In the genomic region with DNA sequence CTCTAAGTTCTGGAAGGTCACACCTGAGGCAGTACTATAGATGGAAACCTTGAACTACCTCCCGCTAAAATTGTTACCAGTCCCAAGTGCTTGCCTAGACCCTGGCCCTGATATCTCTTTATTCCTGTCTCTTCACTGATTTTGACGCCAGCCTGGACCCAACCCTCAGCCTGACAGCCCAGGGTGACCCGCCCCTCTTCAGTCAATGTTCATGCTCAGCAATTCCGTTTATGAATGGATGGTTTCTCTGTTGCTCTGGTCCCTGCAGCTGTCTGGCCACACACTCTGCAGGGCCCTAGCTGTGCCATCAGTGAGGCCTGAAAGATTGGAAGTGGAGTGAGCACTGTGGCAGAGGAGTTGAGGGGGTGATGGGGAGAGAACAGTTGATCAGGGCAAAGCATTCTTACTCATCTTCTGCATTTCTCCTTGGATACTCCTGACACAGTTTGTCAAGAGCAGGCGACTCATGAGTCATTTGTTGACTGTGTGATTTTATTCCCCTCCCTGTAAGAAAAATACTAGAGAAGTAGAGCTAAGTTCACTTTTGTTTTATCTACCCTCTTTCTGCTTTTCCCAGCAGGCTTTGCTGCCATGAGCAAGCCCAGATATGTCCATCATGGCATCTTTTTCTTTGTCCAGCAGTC, we compare ENCODE assay signal across 12 cellular contexts. TPM values are rescaled to one million over a fixed set of nuclear protein-coding genes. Genes with fewer than 3 reads are reported as not detected.
DNase-seq lines count a peak whose midpoint lies in the region; ATAC-seq, FAIRE-seq and TF ChIP-seq lines count a peak whose summit lies in the region.
"Had no signal": no experiment of that assay in that cellular context is flagged by ENCODE, and none has a peak within 500 bp of the region (broad histone marks: within the 10 kb centered on the region; RNA-seq: fewer than 3 reads in every experiment).

No MANE protein-coding gene starts in this region.

- peaks cover 84% of the 10 kb centered on the region for H3K79me2 ChIP-seq in HepG2 (ENCODE audit: insufficient read depth, low read length)

- TF ChIP-seq POLR2A in A549 (IDR thresholded peaks at IDR 0.05; ENCODE audit: low read length) = no peak
- TF ChIP-seq POLR2A in HepG2 (IDR thresholded peaks at IDR 0.05; ENCODE audit: insufficient read depth in 1 of 2, low read depth in 2 of 2, low read length in 2 of 2) = no peak

- POLR2A ChIA-PET in A549 (lab: Yijun Ruan, JAX) (interaction anchor here (1.2 kb wide), 1 partner anchor 13 kb away, joined by 3 read pairs; no protein-coding TSS in a partner anchor), HepG2 (lab: Yijun Ruan, JAX) (interaction anchor here (0.9 to 2.2 kb wide), 3 partner anchors 10 to 47 kb away, joined by 3 to 10 read pairs (median 3); no protein-coding TSS in a partner anchor)

- ATAC-seq in A549 (peak; percentile 86 to 87), HepG2 (peak; percentile 45), GM21360 (IDR thresholded peaks at IDR 0.05; ENCODE audit: unreplicated experiment) (no peak), GM19328 (IDR thresholded peaks at IDR 0.05; ENCODE audit: unreplicated experiment) (no peak)

- H3K4me1 ChIP-seq in A549 = peaks cover 50% of the 10 kb centered on the region
- peaks cover 62% of the 10 kb centered on the region for H3K4me1 ChIP-seq in HepG2 (ENCODE audit: insufficient read depth, low read length)
- H3K4me1 ChIP-seq: HAP-1 had no signal

- H3K4me3 ChIP-seq in A549 = no peak overlapping the region
- H3K4me3 ChIP-seq in HepG2 (replicated peaks in 1 of 3; ENCODE audit: insufficient read depth in 1 of 3, low read depth in 2 of 3, low read length in 3 of 3) = no peak overlapping the region
- H3K4me3 ChIP-seq: HAP-1 had no signal

- TF ChIP-seq RAD21 in A549 (conservative IDR thresholded peaks at IDR 0.05 in 1 of 2, IDR thresholded peaks at IDR 0.05 in 1 of 2) (no peak), HepG2 (CRISPR knock-in tag; IDR thresholded peaks at IDR 0.05) (no peak)

- no TSS peak for BruUV-seq in HepG2 (replicated peaks; lab: Mats Ljungman, UMichigan)

- 41% methylated on average over 5 of the region's 5 CpGs for WGBS in A549 (ENCODE audit: missing lambda C conversion rate)
- 79% methylated on average over 5 of the region's 5 CpGs for WGBS in HepG2 (ENCODE audit: low lambda C conversion rate)

- CTCF ChIA-PET in A549 (lab: Yijun Ruan, JAX) = interaction anchor here (0.9 to 2.0 kb wide), 5 partner anchors 9 to 259 kb away, joined by 3 to 6 read pairs (median 4); no protein-coding TSS in a partner anchor
- CTCF ChIA-PET in HepG2 (lab: Yijun Ruan, JAX; ENCODE audit: low intra/inter-chr PET ratio, low total read pairs) = no interaction called here

- H3K4me2 ChIP-seq in A549 (peak overlapping the region; percentile 55), HepG2 (ENCODE audit: low read depth, low read length) (no peak overlapping the region; the same call in 1 of the 2 replicates)

- TF ChIP-seq EP300 in A549 (IDR thresholded peaks at IDR 0.05) (no peak), HepG2 (IDR thresholded peaks at IDR 0.05; ENCODE audit: low read depth in 2 of 2, low read length in 2 of 2) (peak in 1 of 2 experiments; percentile 27; a peak in 1 of 4 replicates), HepG2 (CRISPR knock-in tag; IDR thresholded peaks at IDR 0.05; ENCODE audit: borderline replicate concordance) (no peak)

- DNase-seq in A549 (ENCODE audit: low read depth in 1 of 2, low spot score in 1 of 2) (peak; percentile 35 to 70), HT-29 (ENCODE audit: low spot score) (peak; percentile 74), caudate nucleus (lab: John Stamatoyannopoulos, UW) (peak in 1 of 61 donors; percentile 21), HepG2 (ENCODE audit: low spot score) (peak; percentile 71), KG1 (lab: John Stamatoyannopoulos, UW) (no peak), pons (ENCODE audit: low spot score) (no peak)
- DNase-seq: activated CD4-positive, alpha-beta memory T cell treated with anti-CD3 and anti-CD28 coated beads for 36 hours; MM.1S had no signal

- in situ Hi-C loops in HepG2 (cut with HindIII; ENCODE audit: extremely low pct_ligation_motif_present, low pct_unique_long_range_greater_than_20kb) = no loop called here

- H3K27me3 ChIP-seq in HepG2 (ENCODE audit: control insufficient read depth in 1 of 2, insufficient read depth in 2 of 2, low read length in 2 of 2) = no peaks in the 10 kb centered on the region

- H3K9ac ChIP-seq in HepG2 (ENCODE audit: insufficient read depth, low read depth, low read length) = no peak overlapping the region

- H3K9me3 ChIP-seq in A549 = peaks cover 17% of the 10 kb centered on the region; the same call in 2 of the 3 replicates
- H3K9me3 ChIP-seq in HepG2 (ENCODE audit: low read length) = peaks cover 7% of the 10 kb centered on the region

- no peak for TF ChIP-seq CTCF in A549 (IDR thresholded peaks at IDR 0.05)
- no peak for TF ChIP-seq CTCF in HepG2 (CRISPR knock-in tag; IDR thresholded peaks at IDR 0.05)

- intact Hi-C loops in HepG2 (cut with micrococcal nuclease; ENCODE audit: unreplicated experiment) = no loop called here

- no peak overlapping the region for H2AFZ ChIP-seq in HepG2 (ENCODE audit: low read length)

- H4K20me1 ChIP-seq in HepG2 (ENCODE audit: insufficient read depth, low read length) = peaks cover 16% of the 10 kb centered on the region; the same call in 1 of the 2 replicates

- H3K27ac ChIP-seq in A549 = peak overlapping the region; percentile 59 to 75; a peak in 5 of 6 replicates
- peak overlapping the region; percentile 24 for H3K27ac ChIP-seq in caudate nucleus (ENCODE audit: low read depth, low read length)
- no peak overlapping the region for H3K27ac ChIP-seq in HepG2 (ENCODE audit: extremely low read length, insufficient read depth, low read length)

- no peak for FAIRE-seq in A549 (lab: Jason Lieb, UNC)
- no peak for FAIRE-seq in HepG2 (lab: Jason Lieb, UNC)
- FAIRE-seq: endometrium had no signal

- peaks cover 0 to 6% of the 10 kb centered on the region in 2 experiments; a peak in 2 of 5 replicates for H3K36me3 ChIP-seq in HepG2 (replicated peaks in 1 of 2; ENCODE audit: control insufficient read depth in 1 of 2, insufficient read depth in 2 of 2, low read length in 2 of 2)
- H3K36me3 ChIP-seq: HAP-1 had no signal

TF ChIP-seq in A549, 52 proteins besides CTCF, POLR2A, EP300 and RAD21 (continues in another document):
- TF ChIP-seq RFX5 (IDR thresholded peaks at IDR 0.05) = peak; percentile 96
- TF ChIP-seq, protein P1, sequence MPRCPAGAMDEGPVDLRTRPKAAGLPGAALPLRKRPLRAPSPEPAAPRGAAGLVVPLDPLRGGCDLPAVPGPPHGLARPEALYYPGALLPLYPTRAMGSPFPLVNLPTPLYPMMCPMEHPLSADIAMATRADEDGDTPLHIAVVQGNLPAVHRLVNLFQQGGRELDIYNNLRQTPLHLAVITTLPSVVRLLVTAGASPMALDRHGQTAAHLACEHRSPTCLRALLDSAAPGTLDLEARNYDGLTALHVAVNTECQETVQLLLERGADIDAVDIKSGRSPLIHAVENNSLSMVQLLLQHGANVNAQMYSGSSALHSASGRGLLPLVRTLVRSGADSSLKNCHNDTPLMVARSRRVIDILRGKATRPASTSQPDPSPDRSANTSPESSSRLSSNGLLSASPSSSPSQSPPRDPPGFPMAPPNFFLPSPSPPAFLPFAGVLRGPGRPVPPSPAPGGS (IDR thresholded peaks at IDR 0.05) = 0 out of 3 replicates have a peak, but pooled peaks have one; percentile 43
- no peak for TF ChIP-seq PHF8 (IDR thresholded peaks at IDR 0.05; ENCODE audit: borderline replicate concordance, low read depth)

TF ChIP-seq in HepG2, 621 proteins besides CTCF, POLR2A, EP300 and RAD21 (continues in another document):
- TF ChIP-seq TBP (CRISPR knock-in tag; IDR thresholded peaks at IDR 0.05) = no peak
- TF ChIP-seq ZBTB25 (CRISPR knock-in tag; IDR thresholded peaks at IDR 0.05) = no peak
- no peak for TF ChIP-seq MED8 (CRISPR knock-in tag; IDR thresholded peaks at IDR 0.05; ENCODE audit: insufficient replicate concordance)

RNA-seq across cellular contexts. Expression of gene NPAS2, which starts 46.0 kb away (rescaled TPM):
- polyA plus RNA-seq in A549 (2011; rRNA removed) = 56.1 and 106 TPM in 2 replicates
- polyA plus RNA-seq in A549 (2012; cell fraction: cytosol; rRNA removed) = 51.6 and 76.5 TPM in 2 replicates
- 147 and 167 TPM in 2 replicates for polyA plus RNA-seq in A549 (2012; cell fraction: nucleus; rRNA removed)
- polyA plus RNA-seq in A549 (2017; fragmentation: RNase III; extraction: RNeasy Plus Mini Kit Qiagen cat#74134 plus additional on column Dnase treatment) = 27.5 to 31.5 TPM (median 31.4 TPM) in 3 replicates
- polyA minus RNA-seq in A549 (2011; rRNA and poly(A)+ RNA removed) = 73.2 and 96.6 TPM in 2 replicates
- 9.8 and 10.5 TPM in 2 replicates for total RNA-seq in HT-29 (2014; rRNA removed; shearing (Covaris generic))
- total RNA-seq in HepG2 (2016; rRNA removed; fragmentation: Illumina TruSeq; extraction: Trizol) = 14.8 and 16.8 TPM in 2 replicates
- 22.8 and 25.5 TPM in 2 replicates for total RNA-seq in HepG2 (2016; cell fraction: cytosol; rRNA removed; fragmentation: Illumina TruSeq; extraction: Trizol; ENCODE audit: low read depth)
- 15.0 and 18.3 TPM in 2 replicates for total RNA-seq in HepG2 (2016; cell fraction: insoluble cytoplasmic fraction; rRNA removed; fragmentation: Illumina TruSeq; extraction: Trizol)
- 27.5 and 27.7 TPM in 2 replicates for total RNA-seq in HepG2 (2016; cell fraction: membrane; rRNA removed; fragmentation: Illumina TruSeq; extraction: Trizol)
- 28.5 and 41.7 TPM in 2 replicates for total RNA-seq in HepG2 (2016; cell fraction: nucleus; rRNA removed; fragmentation: Illumina TruSeq; extraction: Trizol)
- polyA plus RNA-seq in HepG2 (2011; rRNA removed) = 37.5 and 48.9 TPM in 2 replicates
- polyA plus RNA-seq in HepG2 (2011; cell fraction: cytosol; rRNA removed) = 22.7 and 29.0 TPM in 2 replicates
- 178 and 216 TPM in 2 replicates for polyA plus RNA-seq in HepG2 (2011; cell fraction: nucleus; rRNA removed)
- polyA plus RNA-seq in HepG2 (2012) = 24.2 and 33.9 TPM in 2 replicates
- 23.0 and 27.5 TPM in 2 replicates for polyA plus RNA-seq in HepG2 (2016; cell fraction: cytosol; fragmentation: Illumina TruSeq; extraction: Trizol; ENCODE audit: low read depth)
- 31.5 and 44.8 TPM in 2 replicates for polyA plus RNA-seq in HepG2 (2016; cell fraction: insoluble cytoplasmic fraction; fragmentation: Illumina TruSeq; extraction: Trizol; ENCODE audit: low read depth)
- polyA plus RNA-seq in HepG2 (2016; cell fraction: membrane; fragmentation: Illumina TruSeq; extraction: Trizol; ENCODE audit: low read depth) = 52.0 and 66.4 TPM in 2 replicates
- 112 and 136 TPM in 2 replicates for polyA plus RNA-seq in HepG2 (2016; cell fraction: nucleus; fragmentation: Illumina TruSeq; extraction: Trizol; ENCODE audit: insufficient read depth, low read depth)
- polyA minus RNA-seq in HepG2 (2011; rRNA and poly(A)+ RNA removed; ENCODE audit: low replicate concordance) = 6.3 and 50.0 TPM in 2 replicates
- polyA minus RNA-seq in HepG2 (2011; cell fraction: cytosol; rRNA and poly(A)+ RNA removed) = 39.0 and 60.4 TPM in 2 replicates
- 83.3 and 89.8 TPM in 2 replicates for polyA minus RNA-seq in HepG2 (2011; cell fraction: nucleus; rRNA and poly(A)+ RNA removed)

Comparison
In these comparisons a context has a peak if more than half of its experiments do, and no peak if none do; other contexts are left out.
1. ATAC-seq: peak in A549 (2 of 2) and HepG2 (single experiment); none in GM21360 (single experiment) and GM19328 (single experiment).
2. DNase-seq: peak in A549 (2 of 2), HT-29 (single experiment) and HepG2 (single experiment); none in KG1 (single experiment) and pons (single experiment).